In the genomic region with DNA sequence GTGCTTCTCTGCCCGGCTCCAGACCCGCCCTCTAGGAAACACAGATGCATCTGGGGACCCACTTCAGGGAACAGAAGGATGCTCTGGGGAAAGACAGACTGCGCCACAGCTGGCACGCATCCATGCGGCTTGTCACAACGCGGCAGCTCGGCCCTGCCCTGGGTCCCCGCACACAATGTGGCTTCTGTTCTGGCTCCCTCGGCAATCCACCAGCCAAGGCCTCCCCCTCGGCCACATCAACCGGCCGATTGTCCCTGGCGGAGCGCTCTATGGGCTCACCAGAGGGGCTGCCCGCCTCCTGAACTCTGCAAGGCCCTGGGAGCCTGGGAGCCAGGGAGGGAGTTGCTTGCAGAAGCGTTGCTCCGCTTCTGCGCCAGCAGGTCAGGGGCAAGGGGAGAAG, we compare ENCODE assay signal across 14 cellular contexts. TPM values are rescaled to one million over a fixed set of nuclear protein-coding genes. Genes with fewer than 3 reads are reported as not detected.
DNase-seq lines count a peak whose midpoint lies in the region; ATAC-seq, FAIRE-seq and TF ChIP-seq lines count a peak whose summit lies in the region.
"Had no signal": no experiment of that assay in that cellular context is flagged by ENCODE, and none has a peak within 500 bp of the region (broad histone marks: within the 10 kb centered on the region; RNA-seq: fewer than 3 reads in every experiment).

No MANE protein-coding gene starts in this region.

- H3K27me3 Mint-ChIP-seq in T-helper 17 cell = no peaks in the 10 kb centered on the region
- H3K27me3 Mint-ChIP-seq: stimulated activated naive B cell treated with anti-CD40 and anti-IgM and Interleukin-4, amounts not matched to agents 10 μg/mL and 1 μg/mL and 100 μg/mL, for 72 hours had no signal

- H3K4me3 Mint-ChIP-seq in T-helper 17 cell = no peak overlapping the region
- H3K4me3 Mint-ChIP-seq: stimulated activated naive B cell treated with anti-CD40 and anti-IgM and Interleukin-4, amounts not matched to agents 10 μg/mL and 1 μg/mL and 100 μg/mL, for 72 hours; WTC11 had no signal

- intact Hi-C loops in head of caudate nucleus (cut with DNase I) = loop anchor here (5.0 kb wide), 1 partner anchor 36 kb away; a partner anchor contains a TSS

- in situ Hi-C loops in G401 (cut with HindIII; ENCODE audit: low sequenced_read_pairs) = no loop called here

- FAIRE-seq in D721Med (lab: Jason Lieb, UNC) = no peak

- peaks cover 35% of the 10 kb centered on the region for H3K4me1 Mint-ChIP-seq in T-helper 17 cell

- TF ChIP-seq CTCF in D721Med (IDR thresholded peaks at IDR 0.05; ENCODE audit: insufficient read depth, missing control alignments) = no peak

- no peaks in the 10 kb centered on the region for H3K9me3 ChIP-seq in T-helper 17 cell (ENCODE audit: control insufficient read depth, low read length, poor library complexity, severe bottlenecking)
- H3K9me3 ChIP-seq: colonic mucosa had no signal

- peak overlapping the region; percentile 4 for H3K27ac Mint-ChIP-seq in T-helper 17 cell
- H3K27ac Mint-ChIP-seq: stimulated activated naive B cell treated with anti-CD40 and anti-IgM and Interleukin-4, amounts not matched to agents 10 μg/mL and 1 μg/mL and 100 μg/mL, for 72 hours had no signal

- ATAC-seq in T-helper 17 cell = no peak
- no peak for ATAC-seq in HG02981 (IDR thresholded peaks at IDR 0.05; ENCODE audit: unreplicated experiment)
- ATAC-seq in GM21717 (IDR thresholded peaks at IDR 0.05; ENCODE audit: unreplicated experiment) = no peak
- ATAC-seq: activated naive CD4-positive, alpha-beta T cell treated with anti-CD3 and anti-CD28 coated beads, Interleukin-2, amount 50 U/mL, for 72 hours; stimulated activated naive B cell treated with anti-CD40 and anti-IgM and Interleukin-4, amounts not matched to agents 10 μg/mL and 1 μg/mL and 100 μg/mL, for 72 hours; WTC11 had no signal

- DNase-seq in G401 (ENCODE audit: low spot score) (peak; percentile 70), T-helper 17 cell (no peak), head of caudate nucleus (peak; percentile 89 to 98 (median 95)), putamen (ENCODE audit: low spot score) (peak; percentile 95), NCI-H187 (lab: John Stamatoyannopoulos, UW) (no peak), D721Med (ENCODE audit: insufficient read length, low spot score) (no peak)
- DNase-seq: activated CD8-positive, alpha-beta memory T cell treated with anti-CD3 and anti-CD28 coated beads, Interleukin-2, amount 50 U/mL, for 48 hours; colonic mucosa; NCI-H2107; stimulated activated naive B cell treated with anti-CD40 and anti-IgM and Interleukin-4, amounts not matched to agents 10 μg/mL and 1 μg/mL and 100 μg/mL, for 72 hours had no signal

- peaks cover 3% of the 10 kb centered on the region for H3K36me3 Mint-ChIP-seq in T-helper 17 cell (ENCODE audit: low read depth)

RNA-seq across cellular contexts. Expression of a gene that starts 38.1 kb away (rescaled TPM):
- total RNA-seq in G401 (2014; rRNA removed; shearing (Covaris generic)) = 5.6 and 7.5 TPM in 2 replicates
- 10 to 100 TPM; 27.1 to 30.3 TPM for total RNA-seq in T-helper 17 cell

Comparison
In these comparisons a context has a peak if more than half of its experiments do, and no peak if none do; other contexts are left out.
1. DNase-seq: peak in G401 (single experiment), head of caudate nucleus (42 of 42) and putamen (single experiment); none in T-helper 17 cell (0 of 3), NCI-H187 (0 of 2) and D721Med (single experiment).